16 cellular contexts compared by ENCODE assay signal in genomic region chr1:230342019-230342418, GRCh38.
A peak's percentile ranks its signal among the peaks of the same experiment; 100 is the strongest.
DNase-seq lines count a peak whose midpoint lies in the region; ATAC-seq, FAIRE-seq and TF ChIP-seq lines count a peak whose summit lies in the region.
"Had no signal": no experiment of that assay in that cellular context is flagged by ENCODE, and none has a peak within 500 bp of the region (broad histone marks: within the 10 kb centered on the region; RNA-seq: fewer than 3 reads in every experiment).

No MANE protein-coding gene starts in this region.

- H3K9me3 Mint-ChIP-seq in nephron progenitor cell: no peaks in the 10 kb centered on the region

- H3K4me3 ChIP-seq in bronchial epithelial cell (ENCODE audit: low read depth, low read length): no peak overlapping the region
- no peak overlapping the region for H3K4me3 ChIP-seq in psoas muscle

- no peak for ATAC-seq in psoas muscle
- no peak for ATAC-seq in HG03571 (IDR thresholded peaks at IDR 0.05; ENCODE audit: unreplicated experiment)

- H3K27me3 ChIP-seq in bronchial epithelial cell (ENCODE audit: control insufficient read depth, insufficient read depth, low read length) (no peaks in the 10 kb centered on the region), psoas muscle (ENCODE audit: insufficient read depth in 3 of 3, low read length in 2 of 3) (no peaks in the 10 kb centered on the region)

- no peaks in the 10 kb centered on the region for H3K9me3 ChIP-seq in psoas muscle
- H3K9me3 ChIP-seq: Caco-2 had no signal

- peaks cover 2% of the 10 kb centered on the region for H3K27me3 Mint-ChIP-seq in nephron progenitor cell (ENCODE audit: low read depth, poor library complexity)

- H3K4me3 Mint-ChIP-seq in nephron progenitor cell: no peak overlapping the region
- H3K4me3 Mint-ChIP-seq: CD14-positive monocyte had no signal

- TF ChIP-seq CTCF in bronchial epithelial cell (IDR thresholded peaks at IDR 0.05; ENCODE audit: insufficient read depth, low read length, severe bottlenecking) (no peak), nephron progenitor cell (IDR thresholded peaks at IDR 0.05) (no peak), psoas muscle (IDR thresholded peaks at IDR 0.05) (no peak)

- H3K36me3 Mint-ChIP-seq in nephron progenitor cell (ENCODE audit: low read depth): no peaks in the 10 kb centered on the region
- H3K36me3 Mint-ChIP-seq: CD14-positive monocyte had no signal

- H3K27ac Mint-ChIP-seq in nephron progenitor cell: peak overlapping the region; percentile 6
- H3K27ac Mint-ChIP-seq: CD14-positive monocyte had no signal

- peak; percentile 60 for FAIRE-seq in bronchial epithelial cell (lab: Jason Lieb, UNC)
- FAIRE-seq: GM12892 had no signal

- intact Hi-C loops in psoas muscle (cut with DNase I): no loop called here

- peaks cover 6% of the 10 kb centered on the region for H3K4me1 ChIP-seq in psoas muscle
- H3K4me1 ChIP-seq: Caco-2 had no signal

- H3K36me3 ChIP-seq in bronchial epithelial cell (ENCODE audit: control insufficient read depth, insufficient read depth, low read length): no peaks in the 10 kb centered on the region
- H3K36me3 ChIP-seq in psoas muscle (ENCODE audit: insufficient read depth in 1 of 2, low read depth in 1 of 2): no peaks in the 10 kb centered on the region

- DNase-seq in Ammon's horn (ENCODE audit: low spot score): peak; percentile 52
- DNase-seq in M059J (ENCODE audit: low read depth): peak; percentile 14
- no peak for DNase-seq in bronchial epithelial cell (ENCODE audit: low read depth)
- DNase-seq in nephron progenitor cell: no peak
- DNase-seq in psoas muscle: no peak
- DNase-seq in stimulated activated CD4-positive, alpha-beta T cell treated with anti-CD3 and anti-CD28 coated beads, Interleukin-4, amount 100 ng/mL, for 4 hours: no peak
- DNase-seq: Caco-2; DMS153; H7; NCI-H1105 treated with DMSO at 0.1 percent for 48 hours; NCI-H1694 treated with DMSO at 0.1 percent for 48 hours; NCI-H345; NK-92 treated with Interleukin-12 subunit alpha and Interleukin-12 subunit beta, amount 100 ng/mL, for 24 hours had no signal

- H3K4me1 Mint-ChIP-seq in nephron progenitor cell: no peaks in the 10 kb centered on the region
- H3K4me1 Mint-ChIP-seq: CD14-positive monocyte had no signal

- 56 to 81% (median 68%) methylated on average over 3 of the region's 3 CpGs for whole genome bisulfite sequencing in psoas muscle, 3 donors

- no peak overlapping the region for H3K27ac ChIP-seq in psoas muscle

Comparison
In these comparisons a context has a peak if more than half of its experiments do, and no peak if none do; other contexts are left out.
1. DNase-seq: peak in Ammon's horn (single experiment) and M059J (single experiment); none in bronchial epithelial cell (single experiment), nephron progenitor cell (single experiment), psoas muscle (0 of 2) and stimulated activated CD4-positive, alpha-beta T cell treated with anti-CD3 and anti-CD28 coated beads, Interleukin-4, amount 100 ng/mL, for 4 hours (0 of 2).